ENCODE assay signal across 1 cellular context in genomic region chr2:58376592-58376991, GRCh38.
TF ChIP-seq lines count a peak whose summit lies in the region.

No MANE protein-coding gene starts in this region.

TF ChIP-seq in IMR-90, 13 proteins besides CTCF, POLR2A, EP300 and RAD21 (continued from another document):
- TF ChIP-seq, protein P1, sequence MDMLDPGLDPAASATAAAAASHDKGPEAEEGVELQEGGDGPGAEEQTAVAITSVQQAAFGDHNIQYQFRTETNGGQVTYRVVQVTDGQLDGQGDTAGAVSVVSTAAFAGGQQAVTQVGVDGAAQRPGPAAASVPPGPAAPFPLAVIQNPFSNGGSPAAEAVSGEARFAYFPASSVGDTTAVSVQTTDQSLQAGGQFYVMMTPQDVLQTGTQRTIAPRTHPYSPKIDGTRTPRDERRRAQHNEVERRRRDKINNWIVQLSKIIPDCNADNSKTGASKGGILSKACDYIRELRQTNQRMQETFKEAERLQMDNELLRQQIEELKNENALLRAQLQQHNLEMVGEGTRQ (IDR thresholded peaks at IDR 0.05; ENCODE audit: low read depth, low read length): no peak
- TF ChIP-seq CEBPB (IDR thresholded peaks at IDR 0.05; ENCODE audit: low read depth, low read length): no peak
- TF ChIP-seq MAZ (IDR thresholded peaks at IDR 0.05; ENCODE audit: borderline replicate concordance, low read depth, low read length): no peak
- no peak for TF ChIP-seq FOS (IDR thresholded peaks at IDR 0.05; ENCODE audit: low read depth, low read length)
- no peak for TF ChIP-seq BHLHE40 (IDR thresholded peaks at IDR 0.05; ENCODE audit: low read depth, low read length)
- no peak for TF ChIP-seq SMC3 (IDR thresholded peaks at IDR 0.05; ENCODE audit: low read depth, low read length)
- no peak for TF ChIP-seq CHD1 (IDR thresholded peaks at IDR 0.05; ENCODE audit: low read depth, low read length)
- TF ChIP-seq MAFK (IDR thresholded peaks at IDR 0.05; ENCODE audit: low read depth, low read length): no peak
- TF ChIP-seq RFX5 (IDR thresholded peaks at IDR 0.05; ENCODE audit: low read depth, low read length): no peak
- TF ChIP-seq MXI1 (IDR thresholded peaks at IDR 0.05; ENCODE audit: borderline replicate concordance, low read depth, low read length): no peak
- TF ChIP-seq, protein P2, sequence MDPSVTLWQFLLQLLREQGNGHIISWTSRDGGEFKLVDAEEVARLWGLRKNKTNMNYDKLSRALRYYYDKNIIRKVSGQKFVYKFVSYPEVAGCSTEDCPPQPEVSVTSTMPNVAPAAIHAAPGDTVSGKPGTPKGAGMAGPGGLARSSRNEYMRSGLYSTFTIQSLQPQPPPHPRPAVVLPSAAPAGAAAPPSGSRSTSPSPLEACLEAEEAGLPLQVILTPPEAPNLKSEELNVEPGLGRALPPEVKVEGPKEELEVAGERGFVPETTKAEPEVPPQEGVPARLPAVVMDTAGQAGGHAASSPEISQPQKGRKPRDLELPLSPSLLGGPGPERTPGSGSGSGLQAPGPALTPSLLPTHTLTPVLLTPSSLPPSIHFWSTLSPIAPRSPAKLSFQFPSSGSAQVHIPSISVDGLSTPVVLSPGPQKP (IDR thresholded peaks at IDR 0.05; ENCODE audit: borderline replicate concordance, low read depth, low read length): no peak
TF ChIP-seq in IMR-90: peak in this region for 0.
